In the genomic region with DNA sequence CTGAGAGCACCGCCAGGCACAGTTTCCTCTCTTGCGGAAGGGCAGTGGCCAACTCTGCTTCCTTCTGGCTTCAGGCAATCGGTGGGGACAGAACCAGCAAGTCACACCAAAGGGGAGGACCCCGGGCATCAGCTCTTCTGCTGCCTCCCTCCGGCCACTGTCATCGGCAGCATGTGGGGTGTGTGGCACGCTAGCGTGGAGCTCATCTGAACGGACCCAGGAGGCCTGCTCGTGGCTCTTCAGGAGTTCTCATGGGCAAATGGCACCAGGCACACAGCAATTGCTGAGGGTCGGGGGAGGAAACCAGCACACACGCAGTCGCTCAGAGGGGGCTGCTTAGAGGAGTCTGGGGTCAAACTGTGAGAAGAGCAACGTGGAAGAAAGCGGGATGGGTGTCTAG, we compare ENCODE assay signal across 18 cellular contexts. TPM values are rescaled to one million over a fixed set of nuclear protein-coding genes. Genes with fewer than 3 reads are reported as not detected.
"Had no signal": no experiment of that assay in that cellular context is flagged by ENCODE, and none has a peak within 500 bp of the region (broad histone marks: within the 10 kb centered on the region; RNA-seq: fewer than 3 reads in every experiment).

No MANE protein-coding gene starts in this region.

- H3K4me3 ChIP-seq: adrenal gland, Peyer's patch, SJSA1 had no signal

- H3K27ac ChIP-seq: adrenal gland, Peyer's patch, RWPE1, SJSA1 had no signal

- H3K36me3 Mint-ChIP-seq: activated naive CD8-positive, alpha-beta T cell treated with anti-CD3 and anti-CD28 coated beads, Interleukin-2, amount 10 ng/mL, durations not matched to agents 7 days and 5 days had no signal

- H3K36me3 ChIP-seq: adrenal gland, Peyer's patch, SJSA1 had no signal

- H3K27me3 ChIP-seq: adrenal gland, Peyer's patch, SJSA1 had no signal

- H3K27ac Mint-ChIP-seq: activated CD8-positive, alpha-beta T cell treated with anti-CD3 and anti-CD28 coated beads, Interleukin-2, amount 10 ng/mL, durations not matched to agents 7 days and 5 days; activated naive CD8-positive, alpha-beta T cell treated with anti-CD3 and anti-CD28 coated beads, Interleukin-2, amount 10 ng/mL, durations not matched to agents 7 days and 5 days; WTC11 had no signal

- H3K9me3 ChIP-seq: adrenal gland, Peyer's patch, SJSA1 had no signal

- H3K4me1 ChIP-seq: adrenal gland, Peyer's patch, SJSA1 had no signal

- DNase-seq: activated CD4-positive, alpha-beta T cell treated with anti-CD3 and anti-CD28 coated beads for 48 hours; activated CD4-positive, alpha-beta T cell treated with anti-CD3 and anti-CD28 coated beads, Interleukin-2, amount 50 U/mL, for 4 hours; activated CD4-positive, CD25-positive, alpha-beta regulatory T cell treated with anti-CD3 and anti-CD28 coated beads, Interleukin-2, amount 50 U/mL, for 72 hours; activated CD8-positive, alpha-beta memory T cell treated with anti-CD3 and anti-CD28 coated beads, Interleukin-2, amount 50 U/mL, for 48 hours; activated CD8-positive, alpha-beta T cell treated with anti-CD3 and anti-CD28 coated beads, Interleukin-2, amount 10 ng/mL, durations not matched to agents 7 days and 5 days; activated naive CD4-positive, alpha-beta T cell treated with anti-CD3 and anti-CD28 coated beads, Interleukin-2, amount 50 U/mL, for 16 hours; activated naive CD8-positive, alpha-beta T cell treated with anti-CD3 and anti-CD28 coated beads, Interleukin-2, amount 10 ng/mL, durations not matched to agents 7 days and 5 days; activated T-cell treated with anti-CD3 and anti-CD28 coated beads, Interleukin-2, amount 50 U/mL, for 1 hour; aorta; central memory CD4-positive, alpha-beta T cell; KG1; NCI-H226; Peyer's patch; SW 1271 had no signal

- H3K9me3 Mint-ChIP-seq: activated naive CD8-positive, alpha-beta T cell treated with anti-CD3 and anti-CD28 coated beads, Interleukin-2, amount 10 ng/mL, durations not matched to agents 7 days and 5 days had no signal

- H3K4me3 Mint-ChIP-seq: activated CD8-positive, alpha-beta T cell treated with anti-CD3 and anti-CD28 coated beads, Interleukin-2, amount 10 ng/mL, durations not matched to agents 7 days and 5 days; activated naive CD8-positive, alpha-beta T cell treated with anti-CD3 and anti-CD28 coated beads, Interleukin-2, amount 10 ng/mL, durations not matched to agents 7 days and 5 days; WTC11 had no signal

RNA-seq across cellular contexts. Expression of gene B3GAT1, which starts 26.9 kb away (rescaled TPM):
- polyA plus RNA-seq: aorta had no signal
